8 cellular contexts compared by ENCODE assay signal in genomic region chr16:30927789-30928378, GRCh38. TPM values are rescaled to one million over a fixed set of nuclear protein-coding genes. Genes with fewer than 3 reads are reported as not detected.
DNase-seq lines count a peak whose midpoint lies in the region; ATAC-seq lines count a peak whose summit lies in the region.

No MANE protein-coding gene starts in this region.

- ATAC-seq in HG02938 (IDR thresholded peaks at IDR 0.05; ENCODE audit: unreplicated experiment) = no peak

- H3K4me3 Mint-ChIP-seq in activated CD4-positive, alpha-beta memory T cell treated with anti-CD3 and anti-CD28 coated beads for 36 hours = no peak overlapping the region

- DNase-seq in activated CD4-positive, alpha-beta T cell treated with anti-CD3 and anti-CD28 coated beads for 48 hours = peak; percentile 57
- no peak for DNase-seq in activated CD4-positive, alpha-beta T cell treated with anti-CD3 and anti-CD28 coated beads for 1 hour
- DNase-seq in NCI-H2081 treated with DMSO at 0.1 percent for 48 hours (lab: John Stamatoyannopoulos, UW) (peak; percentile 77), globus pallidus (ENCODE audit: low spot score) (peak; percentile 68), retina (peak; percentile 67), NOMO-1 treated with DMSO at 0.1 percent for 48 hours (lab: John Stamatoyannopoulos, UW; ENCODE audit: unreplicated experiment) (no peak)
- peak; percentile 46 for DNase-seq in activated CD4-positive, alpha-beta memory T cell treated with anti-CD3 and anti-CD28 coated beads for 36 hours

- H3K9me3 Mint-ChIP-seq in activated CD4-positive, alpha-beta memory T cell treated with anti-CD3 and anti-CD28 coated beads for 36 hours = no peaks in the 10 kb centered on the region

- H3K36me3 Mint-ChIP-seq in activated CD4-positive, alpha-beta memory T cell treated with anti-CD3 and anti-CD28 coated beads for 36 hours = peaks cover 9% of the 10 kb centered on the region

- CTCF ChIA-PET in activated CD4-positive, alpha-beta memory T cell treated with anti-CD3 and anti-CD28 coated beads for 36 hours (lab: Charles Lee) = interaction anchor here (0.7 to 0.8 kb wide), 2 partner anchors 13 to 26 kb away, joined by 3 read pairs; no protein-coding TSS in a partner anchor

- POLR2A ChIA-PET in activated CD4-positive, alpha-beta memory T cell treated with anti-CD3 and anti-CD28 coated beads for 36 hours (lab: Charles Lee) = no interaction called here

- intact Hi-C loops in activated CD4-positive, alpha-beta memory T cell treated with anti-CD3 and anti-CD28 coated beads for 36 hours (cut with micrococcal nuclease) = loop anchor here (10.0 kb wide), 1 partner anchor 553 kb away; the partner anchor contains the start of genes MYL11 and TBC1D10B

- H3K4me1 Mint-ChIP-seq in activated CD4-positive, alpha-beta memory T cell treated with anti-CD3 and anti-CD28 coated beads for 36 hours (ENCODE audit: low read depth) = peaks cover 10% of the 10 kb centered on the region

- H3K27me3 Mint-ChIP-seq in activated CD4-positive, alpha-beta memory T cell treated with anti-CD3 and anti-CD28 coated beads for 36 hours = no peaks in the 10 kb centered on the region

- no peak overlapping the region for H3K27ac Mint-ChIP-seq in activated CD4-positive, alpha-beta memory T cell treated with anti-CD3 and anti-CD28 coated beads for 36 hours

RNA-seq across cellular contexts. Expression of gene FBXL19, which starts 4.5 kb away (rescaled TPM):
- 10 to 100 TPM; 21.0 to 22.2 TPM for total RNA-seq in activated CD4-positive, alpha-beta memory T cell treated with anti-CD3 and anti-CD28 coated beads for 36 hours

RNA-seq across cellular contexts. Expression of gene ORAI3, which starts 21.0 kb away (rescaled TPM):
- 1 to 10 TPM; 9.6 to 9.7 TPM for total RNA-seq in activated CD4-positive, alpha-beta memory T cell treated with anti-CD3 and anti-CD28 coated beads for 36 hours

RNA-seq across cellular contexts. Expression of gene SETD1A, which starts 29.7 kb away (rescaled TPM):
- total RNA-seq in activated CD4-positive, alpha-beta memory T cell treated with anti-CD3 and anti-CD28 coated beads for 36 hours = 10 to 100 TPM; 16.4 to 17.4 TPM

RNA-seq across cellular contexts. Expression of gene CTF1, which starts 31.5 kb away (rescaled TPM):
- under 1 TPM; 0.22 to 0.43 TPM for total RNA-seq in activated CD4-positive, alpha-beta memory T cell treated with anti-CD3 and anti-CD28 coated beads for 36 hours

RNA-seq across cellular contexts. Expression of gene BCL7C, which starts 34.0 kb away (rescaled TPM):
- 10 to 100 TPM; 25.6 to 25.7 TPM for total RNA-seq in activated CD4-positive, alpha-beta memory T cell treated with anti-CD3 and anti-CD28 coated beads for 36 hours

Comparison
In these comparisons a context has a peak if more than half of its experiments do, and no peak if none do; other contexts are left out.
1. DNase-seq: peak in activated CD4-positive, alpha-beta T cell treated with anti-CD3 and anti-CD28 coated beads for 48 hours (single experiment), NCI-H2081 treated with DMSO at 0.1 percent for 48 hours (single experiment), activated CD4-positive, alpha-beta memory T cell treated with anti-CD3 and anti-CD28 coated beads for 36 hours (single experiment), globus pallidus (single experiment) and retina (single experiment); none in activated CD4-positive, alpha-beta T cell treated with anti-CD3 and anti-CD28 coated beads for 1 hour (single experiment) and NOMO-1 treated with DMSO at 0.1 percent for 48 hours (single experiment).